15 cellular contexts compared by ENCODE assay signal in genomic region chr2:238855299-238855698, GRCh38. TPM values are rescaled to one million over a fixed set of nuclear protein-coding genes. Genes with fewer than 3 reads are reported as not detected.
"Had no signal": no experiment of that assay in that cellular context is flagged by ENCODE, and none has a peak within 500 bp of the region (broad histone marks: within the 10 kb centered on the region; RNA-seq: fewer than 3 reads in every experiment).

No MANE protein-coding gene starts in this region.

- H3K27ac ChIP-seq: colonic mucosa, right atrium auricular region had no signal

- H3K9me3 ChIP-seq: adrenal gland, colonic mucosa, right atrium auricular region had no signal

- H3K4me3 ChIP-seq: adrenal gland, colonic mucosa, right atrium auricular region had no signal

- ATAC-seq: esophagus mucosa; left ventricle myocardium superior; natural killer cell treated with Interleukin-12 subunit alpha and Interleukin-12 subunit beta and Interleukin-15 and Interleukin-18, amount 100 ng/mL, for 72 hours had no signal

- H3K4me1 ChIP-seq: adrenal gland, colonic mucosa, right atrium auricular region had no signal

- DNase-seq: activated CD4-positive, CD25-positive, alpha-beta regulatory T cell treated with anti-CD3 and anti-CD28 coated beads, Interleukin-2, amount 50 U/mL, for 72 hours; activated naive CD4-positive, alpha-beta T cell treated with anti-CD3 and anti-CD28 coated beads, Interleukin-2, amount 50 U/mL, for 16 hours; activated T-cell treated with anti-CD3 and anti-CD28 coated beads, Interleukin-2, amount 50 U/mL, for 1 hour; adrenal gland; central memory CD4-positive, alpha-beta T cell; colonic mucosa; kidney glomerular epithelial cell; left ventricle myocardium superior; mesendoderm; T-helper 1 cell; T1000 had no signal

- H3K27me3 ChIP-seq: colonic mucosa, right atrium auricular region had no signal

- H3K36me3 ChIP-seq: adrenal gland, colonic mucosa, right atrium auricular region had no signal

RNA-seq across cellular contexts. Expression of gene TWIST2, which starts 7.4 kb away (rescaled TPM):
- total RNA-seq: frontal cortex; natural killer cell treated with Interleukin-12 subunit alpha and Interleukin-12 subunit beta and Interleukin-15 and Interleukin-18, amount 100 ng/mL, for 72 hours had no signal
